Comparison of ENCODE assay signal across 11 cellular contexts in the genomic region with DNA sequence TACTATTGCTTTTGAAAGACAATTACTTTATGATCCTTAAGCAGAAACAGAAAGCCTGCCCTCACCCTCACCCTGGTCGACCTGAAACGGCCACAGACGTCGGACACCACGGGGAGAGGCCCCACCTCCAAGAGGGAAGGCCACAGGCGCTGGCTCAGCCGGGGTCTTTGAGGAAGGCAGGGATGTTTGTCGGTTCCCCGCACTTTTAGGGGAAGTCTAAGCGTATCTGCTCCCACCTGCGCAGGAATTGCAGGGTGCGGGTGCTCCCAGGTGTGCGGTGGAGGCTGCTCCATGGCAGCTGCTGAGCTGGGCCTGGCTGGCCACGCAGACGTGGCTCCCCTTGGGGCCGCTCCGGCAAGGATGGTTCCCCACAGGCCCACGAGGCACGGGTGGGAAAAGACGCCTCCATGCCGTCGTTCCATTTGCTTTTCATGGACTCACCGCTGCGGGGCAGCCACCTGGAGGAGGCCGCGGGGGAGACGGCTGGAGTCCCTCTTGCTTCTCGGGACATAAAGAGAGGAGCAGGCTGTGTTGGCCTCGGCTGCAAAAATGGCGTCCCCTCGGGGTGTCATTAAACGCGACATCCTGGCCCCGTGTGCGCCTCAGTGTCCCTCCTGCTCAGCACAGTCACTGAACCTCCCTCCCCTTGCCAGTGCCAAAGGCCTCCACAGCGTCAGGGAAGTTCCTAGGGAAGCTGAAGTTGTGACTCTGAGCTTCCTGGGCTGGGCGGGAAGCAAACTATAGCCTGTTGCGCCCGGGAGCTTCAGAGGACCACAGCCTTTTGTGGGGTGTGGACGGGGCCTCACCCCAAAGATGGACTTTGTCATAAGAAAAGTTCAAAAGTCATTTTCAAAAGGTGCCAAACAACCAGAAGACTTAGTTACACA.
DNase-seq lines count a peak whose midpoint lies in the region; ATAC-seq and TF ChIP-seq lines count a peak whose summit lies in the region.
"Had no signal": no experiment of that assay in that cellular context is flagged by ENCODE, and none has a peak within 500 bp of the region (broad histone marks: within the 10 kb centered on the region; RNA-seq: fewer than 3 reads in every experiment).

No MANE protein-coding gene starts in this region.

- intact Hi-C loops in esophagus squamous epithelium (cut with DNase I): no loop called here

- H2BK12ac ChIP-seq in neuronal stem cell (ENCODE audit: low read length): peak overlapping the region; percentile 73

- H2BK15ac ChIP-seq in neuronal stem cell (ENCODE audit: low read length): peak overlapping the region; percentile 77

- peak overlapping the region; percentile 96 for H3K4ac ChIP-seq in neuronal stem cell (ENCODE audit: low read length)

- peak overlapping the region; percentile 67 for H3K23ac ChIP-seq in neuronal stem cell (ENCODE audit: low read depth, low read length, poor library complexity)

- H3K9me2 ChIP-seq in OCI-LY1 (ENCODE audit: low read depth, low read length): no peaks in the 10 kb centered on the region

- no peaks in the 10 kb centered on the region for H3K27me3 ChIP-seq in BLaER1 treated with 17β-estradiol and CSF1 and Interleukin-3, amounts not matched to agents 10 nM and 100 nM
- H3K27me3 ChIP-seq in OCI-LY1 (ENCODE audit: insufficient read depth, low read length): no peaks in the 10 kb centered on the region
- no peaks in the 10 kb centered on the region for H3K27me3 ChIP-seq in esophagus squamous epithelium
- no peaks in the 10 kb centered on the region for H3K27me3 ChIP-seq in neuronal stem cell (ENCODE audit: control insufficient read depth in 3 of 3, insufficient read depth in 3 of 3, low read depth in 1 of 3, low read length in 3 of 3)
- H3K27me3 ChIP-seq: ovary had no signal

- H3K4me1 ChIP-seq in BLaER1 treated with 17β-estradiol and CSF1 and Interleukin-3, amounts not matched to agents 10 nM and 100 nM: peaks cover 35 to 75% (median 62%) of the 10 kb centered on the region in 10 experiments
- peaks cover 57% of the 10 kb centered on the region for H3K4me1 ChIP-seq in OCI-LY1 (ENCODE audit: insufficient read depth, low read length, severe bottlenecking)
- H3K4me1 ChIP-seq in esophagus squamous epithelium: peaks cover 10 to 26% (median 23%) of the 10 kb centered on the region in 3 donors
- peaks cover 0 to 10% of the 10 kb centered on the region in 2 donors for H3K4me1 ChIP-seq in neuronal stem cell (ENCODE audit: control insufficient read depth in 2 of 2, insufficient read depth in 1 of 2, low read depth in 1 of 2, low read length in 2 of 2)

- peaks cover 1% of the 10 kb centered on the region for H3K79me1 ChIP-seq in neuronal stem cell (ENCODE audit: low read depth, low read length)

- peaks cover 0 to 61% (median 12%) of the 10 kb centered on the region in 11 experiments; a peak in 14 of 22 replicates for H4K20me1 ChIP-seq in BLaER1 treated with 17β-estradiol and CSF1 and Interleukin-3, amounts not matched to agents 10 nM and 100 nM
- H4K20me1 ChIP-seq in OCI-LY1 (ENCODE audit: insufficient read depth, low read length): no peaks in the 10 kb centered on the region

- H2BK120ac ChIP-seq in neuronal stem cell (ENCODE audit: low read depth, low read length): no peak overlapping the region

- peak overlapping the region; percentile 23 for H3K14ac ChIP-seq in neuronal stem cell (ENCODE audit: low read length)

- peak overlapping the region; percentile 78 to 97 (median 90) for H3K4me2 ChIP-seq in BLaER1 treated with 17β-estradiol and CSF1 and Interleukin-3, amounts not matched to agents 10 nM and 100 nM
- peak overlapping the region; percentile 61; the same call in 1 of the 2 replicates for H3K4me2 ChIP-seq in OCI-LY1 (ENCODE audit: low read length)
- no peak overlapping the region for H3K4me2 ChIP-seq in neuronal stem cell (ENCODE audit: insufficient read depth, low read length, poor library complexity, severe bottlenecking)

- TF ChIP-seq CTCF in OCI-LY1 (IDR thresholded peaks at IDR 0.05; ENCODE audit: low read length) (no peak), esophagus squamous epithelium (IDR thresholded peaks at IDR 0.05) (no peak), GM10248 (IDR thresholded peaks at IDR 0.05; ENCODE audit: control extremely low read depth, extremely low read depth, low read depth, missing control alignments) (no peak)

- H3K79me2 ChIP-seq in OCI-LY1 (ENCODE audit: insufficient read depth, low read length): no peaks in the 10 kb centered on the region

- H3K36me3 ChIP-seq in BLaER1 treated with 17β-estradiol and CSF1 and Interleukin-3, amounts not matched to agents 10 nM and 100 nM: peaks cover 6 to 59% (median 48%) of the 10 kb centered on the region in 11 experiments; a peak in 20 of 22 replicates
- H3K36me3 ChIP-seq in OCI-LY1 (ENCODE audit: insufficient read depth, low read length) (peaks cover 84% of the 10 kb centered on the region), esophagus squamous epithelium (peaks cover 0 to 49% (median 0%) of the 10 kb centered on the region in 3 donors), neuronal stem cell (replicated peaks in 1 of 2; ENCODE audit: control insufficient read depth in 2 of 2, insufficient read depth in 2 of 2, low read length in 2 of 2) (no peaks in the 10 kb centered on the region)
- H3K36me3 ChIP-seq: ovary had no signal

- H3K27ac ChIP-seq in BLaER1 treated with 17β-estradiol and CSF1 and Interleukin-3, amounts not matched to agents 10 nM and 100 nM: peak overlapping the region in 5 of 11 experiments; percentile 30 to 80 (median 55); a peak in 4 of 22 replicates
- H3K27ac ChIP-seq in OCI-LY1 (ENCODE audit: low read depth, low read length, poor library complexity, severe bottlenecking) (peak overlapping the region; percentile 99), esophagus squamous epithelium (peak overlapping the region; percentile 11 to 82 (median 56)), neuronal stem cell (replicated peaks; ENCODE audit: low read length) (peak overlapping the region; percentile 64)

- no peak overlapping the region for H4K91ac ChIP-seq in neuronal stem cell (ENCODE audit: low read depth, low read length, poor library complexity)

- POLR2A ChIA-PET in GM10248 (lab: Yijun Ruan, JAX): no interaction called here

- H3K18ac ChIP-seq in neuronal stem cell (ENCODE audit: low read length): peak overlapping the region; percentile 96

- H3K9me3 ChIP-seq in BLaER1 treated with 17β-estradiol and CSF1 and Interleukin-3, amounts not matched to agents 10 nM and 100 nM (replicated peaks in 1 of 11): no peaks in the 10 kb centered on the region
- no peaks in the 10 kb centered on the region for H3K9me3 ChIP-seq in OCI-LY1 (ENCODE audit: low read length)
- no peaks in the 10 kb centered on the region for H3K9me3 ChIP-seq in esophagus squamous epithelium
- H3K9me3 ChIP-seq in neuronal stem cell (replicated peaks in 1 of 2; ENCODE audit: control insufficient read depth in 2 of 2, insufficient read depth in 1 of 2, low read depth in 1 of 2, low read length in 2 of 2): no peaks in the 10 kb centered on the region
- H3K9me3 ChIP-seq: ovary had no signal

- no peak overlapping the region for H2AFZ ChIP-seq in OCI-LY1 (ENCODE audit: low read length)
- H2AFZ ChIP-seq in neuronal stem cell (ENCODE audit: low read length): peak overlapping the region; percentile 45

- peak overlapping the region in 6 of 11 experiments; percentile 21 to 70 (median 56); a peak in 10 of 22 replicates for H3K9ac ChIP-seq in BLaER1 treated with 17β-estradiol and CSF1 and Interleukin-3, amounts not matched to agents 10 nM and 100 nM
- H3K9ac ChIP-seq in OCI-LY1 (ENCODE audit: low read length): peak overlapping the region; percentile 81
- H3K9ac ChIP-seq in neuronal stem cell (ENCODE audit: low read depth, low read length, poor library complexity): peak overlapping the region; percentile 7

- peak overlapping the region; percentile 54 for H2AK5ac ChIP-seq in neuronal stem cell (ENCODE audit: low read depth, low read length)

- no peak overlapping the region; a peak in 1 of 20 replicates for H3K4me3 ChIP-seq in BLaER1 treated with 17β-estradiol and CSF1 and Interleukin-3, amounts not matched to agents 10 nM and 100 nM
- H3K4me3 ChIP-seq in OCI-LY1 (ENCODE audit: low read depth, low read length, poor library complexity, severe bottlenecking): no peak overlapping the region
- H3K4me3 ChIP-seq in esophagus squamous epithelium: peak overlapping the region in 1 of 4 donors; percentile 43
- H3K4me3 ChIP-seq in neuronal stem cell (ENCODE audit: low read length in 2 of 2): no peak overlapping the region
- H3K4me3 ChIP-seq: ovary had no signal

- no peak overlapping the region for H4K8ac ChIP-seq in neuronal stem cell (ENCODE audit: low read depth, low read length)

- H2BK5ac ChIP-seq in neuronal stem cell (ENCODE audit: low read length): peak overlapping the region; percentile 56

- ATAC-seq in GM21526 (IDR thresholded peaks at IDR 0.05; ENCODE audit: low FRiP score, unreplicated experiment): no peak

- WGBS in esophagus squamous epithelium, 2 donors: 89 to 100% methylated on average over 7 to 21 of the region's 40 CpGs
- WGBS in neuronal stem cell (ENCODE audit: extremely low coverage in 2 of 2, insufficient read length in 2 of 2, insufficient replicate concordance in 1 of 2), 2 donors: no CpG with 5 or more reads among the region's 40 CpGs

- TF ChIP-seq POLR2A in esophagus squamous epithelium (IDR thresholded peaks at IDR 0.05): no peak

- H3F3A ChIP-seq in OCI-LY1 (ENCODE audit: insufficient read depth, low read length): 0 out of 2 replicates have a peak, but pooled peaks cover 3% of the 10 kb centered on the region

- CTCF ChIA-PET in GM10248 (lab: Yijun Ruan, JAX): no interaction called here

- no peak for DNase-seq in esophagus squamous epithelium (lab: John Stamatoyannopoulos, UW)
- no peak for DNase-seq in neuronal stem cell (ENCODE audit: low spot score)
- no peak for DNase-seq in stimulated activated naive CD4-positive, alpha-beta T cell treated with Interleukin-2 at 50 U/mL for 16 hours (lab: John Stamatoyannopoulos, UW)
- no peak for DNase-seq in EL
- DNase-seq in GM10248 (ENCODE audit: extremely low spot score): no peak
- DNase-seq: activated CD8-positive, alpha-beta memory T cell treated with anti-CD3 and anti-CD28 coated beads for 24 hours; NCI-H1436 treated with DMSO at 0.1 percent for 48 hours had no signal

Comparison
In these comparisons a context has a peak if more than half of its experiments do, and no peak if none do; other contexts are left out.
1. H3K9ac ChIP-seq: peak in every context shown above with its lines; median percentile 81 in OCI-LY1; 56 in BLaER1 treated with 17β-estradiol and CSF1 and Interleukin-3, amounts not matched to agents 10 nM and 100 nM; 7 in neuronal stem cell.